In genomic region chr18:42533010-42533409, GRCh38 we compare ENCODE assay signal across 16 cellular contexts.
"Had no signal": no experiment of that assay in that cellular context is flagged by ENCODE, and none has a peak within 500 bp of the region (broad histone marks: within the 10 kb centered on the region; RNA-seq: fewer than 3 reads in every experiment).

No MANE protein-coding gene starts in this region.

- H3K27me3 Mint-ChIP-seq: activated B cell treated with CpG ODN at 0.5 μM for 24 hours; activated CD4-positive, alpha-beta T cell treated with anti-CD3 and anti-CD28 coated beads, Interleukin-2, amount 10 ng/mL, durations not matched to agents 24 days and 14 days; stimulated activated naive B cell treated with anti-CD40 and anti-IgM and Interleukin-4, amounts not matched to agents 10 μg/mL and 1 μg/mL and 100 μg/mL, for 72 hours; T-helper 17 cell had no signal

- DNase-seq: activated B cell treated with CpG ODN at 0.5 μM for 24 hours; activated CD4-positive, alpha-beta T cell treated with anti-CD3 and anti-CD28 coated beads, Interleukin-2, amount 10 ng/mL, durations not matched to agents 24 days and 14 days; activated CD8-positive, alpha-beta memory T cell treated with anti-CD3 and anti-CD28 coated beads, Interleukin-2, amount 50 U/mL, for 4 hours; activated CD8-positive, alpha-beta T cell treated with anti-CD3 and anti-CD28 coated beads, Interleukin-2, amount 10 ng/mL, durations not matched to agents 7 days and 5 days; activated T-cell treated with anti-CD3 and anti-CD28 coated beads, Interleukin-2, amount 50 U/mL, for 48 hours; anterior cingulate cortex; cerebellar nuclear complex; effector CD8-positive, alpha-beta T cell; foreskin fibroblast; stimulated activated CD4-positive, alpha-beta T cell treated with anti-CD3 and anti-CD28 coated beads, Interleukin-15, amount 100 ng/mL, for 24 hours; stimulated activated CD4-positive, alpha-beta T cell treated with anti-CD3 and anti-CD28 coated beads, Interleukin-4, amount 100 ng/mL, for 1 hour; stimulated activated naive B cell treated with anti-CD40 and anti-IgM and Interleukin-4, amounts not matched to agents 10 μg/mL and 1 μg/mL and 100 μg/mL, for 72 hours; T-helper 17 cell; transverse colon had no signal

- H3K9me3 ChIP-seq: transverse colon had no signal

- H3K4me1 Mint-ChIP-seq: activated B cell treated with CpG ODN at 0.5 μM for 24 hours; activated CD4-positive, alpha-beta T cell treated with anti-CD3 and anti-CD28 coated beads, Interleukin-2, amount 10 ng/mL, durations not matched to agents 24 days and 14 days; stimulated activated naive B cell treated with anti-CD40 and anti-IgM and Interleukin-4, amounts not matched to agents 10 μg/mL and 1 μg/mL and 100 μg/mL, for 72 hours; T-helper 17 cell had no signal

- H3K27ac Mint-ChIP-seq: activated B cell treated with CpG ODN at 0.5 μM for 24 hours; activated CD4-positive, alpha-beta T cell treated with anti-CD3 and anti-CD28 coated beads, Interleukin-2, amount 10 ng/mL, durations not matched to agents 24 days and 14 days; activated CD8-positive, alpha-beta T cell treated with anti-CD3 and anti-CD28 coated beads, Interleukin-2, amount 10 ng/mL, durations not matched to agents 7 days and 5 days; stimulated activated naive B cell treated with anti-CD40 and anti-IgM and Interleukin-4, amounts not matched to agents 10 μg/mL and 1 μg/mL and 100 μg/mL, for 72 hours; T-helper 17 cell had no signal

- H3K36me3 ChIP-seq: brain microvascular endothelial cell, transverse colon had no signal

- H3K4me3 ChIP-seq: transverse colon had no signal

- H3K9me3 Mint-ChIP-seq: activated CD4-positive, alpha-beta T cell treated with anti-CD3 and anti-CD28 coated beads, Interleukin-2, amount 10 ng/mL, durations not matched to agents 24 days and 14 days; stimulated activated naive B cell treated with anti-CD40 and anti-IgM and Interleukin-4, amounts not matched to agents 10 μg/mL and 1 μg/mL and 100 μg/mL, for 72 hours had no signal

- H3K27ac ChIP-seq: brain microvascular endothelial cell, transverse colon had no signal

- H3K27me3 ChIP-seq: brain microvascular endothelial cell, transverse colon had no signal

- H3K36me3 Mint-ChIP-seq: stimulated activated naive B cell treated with anti-CD40 and anti-IgM and Interleukin-4, amounts not matched to agents 10 μg/mL and 1 μg/mL and 100 μg/mL, for 72 hours had no signal

- H3K4me3 Mint-ChIP-seq: activated B cell treated with CpG ODN at 0.5 μM for 24 hours; activated CD4-positive, alpha-beta T cell treated with anti-CD3 and anti-CD28 coated beads, Interleukin-2, amount 10 ng/mL, durations not matched to agents 24 days and 14 days; activated CD8-positive, alpha-beta T cell treated with anti-CD3 and anti-CD28 coated beads, Interleukin-2, amount 10 ng/mL, durations not matched to agents 7 days and 5 days; neural crest cell; stimulated activated naive B cell treated with anti-CD40 and anti-IgM and Interleukin-4, amounts not matched to agents 10 μg/mL and 1 μg/mL and 100 μg/mL, for 72 hours; T-helper 17 cell had no signal
